ENCODE assay signal across 8 cellular contexts in genomic region chr4:13527983-13528822, GRCh38. TPM values are rescaled to one million over a fixed set of nuclear protein-coding genes. Genes with fewer than 3 reads are reported as not detected.
A peak's percentile ranks its signal among the peaks of the same experiment; 100 is the strongest.
DNase-seq lines count a peak whose midpoint lies in the region; ATAC-seq and TF ChIP-seq lines count a peak whose summit lies in the region.

No MANE protein-coding gene starts in this region.

- intact Hi-C loops in activated T-helper 2 cell treated with anti-CD3 and anti-CD28 coated beads, Interferon-gamma antibody, Interleukin-2, Interleukin-4, amounts not matched to agents 10 μg/mL and 5 μg/mL and 100 μg/mL, durations not matched to agents 14 hours and 24 hours and 36 hours (cut with micrococcal nuclease) = loop anchor here (1.0 to 2.0 kb wide), 2 partner anchors 8 to 17 kb away; partner anchors contain the start of gene NKX3-2
- intact Hi-C loops in colonic mucosa (cut with DNase I) = no loop called here

- H3K27ac ChIP-seq in colonic mucosa = no peak overlapping the region
- H3K27ac ChIP-seq in effector memory CD4-positive, alpha-beta T cell (ENCODE audit: insufficient read depth, low read length, poor library complexity, severe bottlenecking) = no peak overlapping the region

- H3K36me3 Mint-ChIP-seq in activated T-helper 2 cell treated with anti-CD3 and anti-CD28 coated beads, Interferon-gamma antibody, Interleukin-2, Interleukin-4, amounts not matched to agents 10 μg/mL and 5 μg/mL and 100 μg/mL, durations not matched to agents 14 hours and 24 hours and 36 hours (ENCODE audit: low read depth) = peaks cover 3% of the 10 kb centered on the region

- TF ChIP-seq CTCF in colonic mucosa (IDR thresholded peaks at IDR 0.05) = no peak

- H3K9me3 Mint-ChIP-seq in activated T-helper 2 cell treated with anti-CD3 and anti-CD28 coated beads, Interferon-gamma antibody, Interleukin-2, Interleukin-4, amounts not matched to agents 10 μg/mL and 5 μg/mL and 100 μg/mL, durations not matched to agents 14 hours and 24 hours and 36 hours = peaks cover 10% of the 10 kb centered on the region

- H3K36me3 ChIP-seq in colonic mucosa = no peaks in the 10 kb centered on the region
- no peaks in the 10 kb centered on the region for H3K36me3 ChIP-seq in effector memory CD4-positive, alpha-beta T cell (ENCODE audit: control insufficient read depth, insufficient read depth, low read length)

- DNase-seq in activated T-helper 2 cell treated with anti-CD3 and anti-CD28 coated beads, Interferon-gamma antibody, Interleukin-2, Interleukin-4, amounts not matched to agents 10 μg/mL and 5 μg/mL and 100 μg/mL, durations not matched to agents 14 hours and 24 hours and 36 hours (ENCODE audit: low spot score) = no peak
- DNase-seq in SHP77 treated with DMSO at 0.1 percent for 48 hours (lab: John Stamatoyannopoulos, UW) = no peak
- no peak for DNase-seq in colonic mucosa
- DNase-seq in C1 segment of cervical spinal cord (lab: John Stamatoyannopoulos, UW) = no peak
- DNase-seq in effector memory CD4-positive, alpha-beta T cell = no peak

- ATAC-seq in GM18498 (IDR thresholded peaks at IDR 0.05; ENCODE audit: unreplicated experiment) = peak; percentile 75
- ATAC-seq in GM21367 (IDR thresholded peaks at IDR 0.05; ENCODE audit: unreplicated experiment) = peak; percentile 84
- peak; percentile 82 for ATAC-seq in HG03460 (IDR thresholded peaks at IDR 0.05; ENCODE audit: unreplicated experiment)

- H3K27ac Mint-ChIP-seq in activated T-helper 2 cell treated with anti-CD3 and anti-CD28 coated beads, Interferon-gamma antibody, Interleukin-2, Interleukin-4, amounts not matched to agents 10 μg/mL and 5 μg/mL and 100 μg/mL, durations not matched to agents 14 hours and 24 hours and 36 hours = no peak overlapping the region

- H3K4me1 Mint-ChIP-seq in activated T-helper 2 cell treated with anti-CD3 and anti-CD28 coated beads, Interferon-gamma antibody, Interleukin-2, Interleukin-4, amounts not matched to agents 10 μg/mL and 5 μg/mL and 100 μg/mL, durations not matched to agents 14 hours and 24 hours and 36 hours (ENCODE audit: low read depth) = peaks cover 16% of the 10 kb centered on the region

- no peak overlapping the region for H3K4me3 ChIP-seq in colonic mucosa
- no peak overlapping the region for H3K4me3 ChIP-seq in effector memory CD4-positive, alpha-beta T cell (ENCODE audit: insufficient read depth, low read depth, low read length, poor library complexity, severe bottlenecking)

- peaks cover 64% of the 10 kb centered on the region for H3K27me3 ChIP-seq in colonic mucosa
- peaks cover 93% of the 10 kb centered on the region for H3K27me3 ChIP-seq in effector memory CD4-positive, alpha-beta T cell (replicated peaks; ENCODE audit: control insufficient read depth, insufficient read depth, low read length, poor library complexity, severe bottlenecking)

- peak overlapping the region; percentile 8 for H3K4me3 Mint-ChIP-seq in activated T-helper 2 cell treated with anti-CD3 and anti-CD28 coated beads, Interferon-gamma antibody, Interleukin-2, Interleukin-4, amounts not matched to agents 10 μg/mL and 5 μg/mL and 100 μg/mL, durations not matched to agents 14 hours and 24 hours and 36 hours (ENCODE audit: low read depth)

- H3K27me3 Mint-ChIP-seq in activated T-helper 2 cell treated with anti-CD3 and anti-CD28 coated beads, Interferon-gamma antibody, Interleukin-2, Interleukin-4, amounts not matched to agents 10 μg/mL and 5 μg/mL and 100 μg/mL, durations not matched to agents 14 hours and 24 hours and 36 hours (ENCODE audit: low read depth) = peaks cover 89% of the 10 kb centered on the region

- no peak overlapping the region for H3K9ac ChIP-seq in colonic mucosa (ENCODE audit: low read depth in 2 of 2, low read length in 2 of 2)

- no peaks in the 10 kb centered on the region for H3K4me1 ChIP-seq in colonic mucosa
- peaks cover 21% of the 10 kb centered on the region for H3K4me1 ChIP-seq in effector memory CD4-positive, alpha-beta T cell (ENCODE audit: control insufficient read depth, insufficient read depth, low read length, poor library complexity, severe bottlenecking)

- H3K9me3 ChIP-seq in colonic mucosa = no peaks in the 10 kb centered on the region
- no peaks in the 10 kb centered on the region for H3K9me3 ChIP-seq in effector memory CD4-positive, alpha-beta T cell (ENCODE audit: control insufficient read depth, low read length)

RNA-seq across cellular contexts. Expression of gene NKX3-2, which starts 16.1 kb away (rescaled TPM):
- total RNA-seq in activated T-helper 2 cell treated with anti-CD3 and anti-CD28 coated beads, Interferon-gamma antibody, Interleukin-2, Interleukin-4, amounts not matched to agents 10 μg/mL and 5 μg/mL and 100 μg/mL, durations not matched to agents 14 hours and 24 hours and 36 hours = not detected in 2 replicates
- total RNA-seq in colonic mucosa = 1 to 10 TPM in 1 of 2 donors, under 1 TPM in 1; 0.35 to 1.4 TPM

RNA-seq across cellular contexts. Expression of gene RAB28, which starts 44.1 kb away (rescaled TPM):
- 17.4 and 19.3 TPM in 2 replicates for total RNA-seq in activated T-helper 2 cell treated with anti-CD3 and anti-CD28 coated beads, Interferon-gamma antibody, Interleukin-2, Interleukin-4, amounts not matched to agents 10 μg/mL and 5 μg/mL and 100 μg/mL, durations not matched to agents 14 hours and 24 hours and 36 hours
- total RNA-seq in colonic mucosa = 10 to 100 TPM; 13.0 to 13.3 TPM
